In the genomic region with DNA sequence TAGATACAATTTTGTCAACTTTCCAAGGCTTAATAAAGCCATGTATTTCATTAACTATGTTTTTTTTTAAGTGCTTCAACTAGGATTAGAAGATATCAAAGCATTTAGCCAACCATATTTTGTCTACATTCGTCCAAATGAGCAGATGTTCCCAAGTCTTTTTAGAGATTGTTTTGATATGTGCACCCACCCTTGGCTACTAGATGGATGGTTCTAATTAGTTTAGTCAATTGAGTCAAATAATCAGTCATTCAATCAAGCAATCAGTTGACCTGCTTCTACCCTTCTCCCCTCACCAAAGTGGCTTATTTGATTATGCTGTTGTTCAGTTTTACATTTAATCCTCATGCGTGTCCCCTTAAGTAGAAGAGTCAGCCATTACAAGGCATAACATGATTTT, we compare ENCODE assay signal across 19 cellular contexts.
DNase-seq lines count a peak whose midpoint lies in the region; ATAC-seq and TF ChIP-seq lines count a peak whose summit lies in the region.
"Had no signal": no experiment of that assay in that cellular context is flagged by ENCODE, and none has a peak within 500 bp of the region (broad histone marks: within the 10 kb centered on the region; RNA-seq: fewer than 3 reads in every experiment).

No MANE protein-coding gene starts in this region.

- no peaks in the 10 kb centered on the region for H3K9me2 ChIP-seq in SK-N-SH
- H3K9me2 ChIP-seq in PC-9 (ENCODE audit: insufficient read depth): no peaks in the 10 kb centered on the region

- ATAC-seq in GM19455 (IDR thresholded peaks at IDR 0.05; ENCODE audit: unreplicated experiment): no peak
- ATAC-seq: GM12878 had no signal

- DNase-seq in DMS 273 (lab: John Stamatoyannopoulos, UW; ENCODE audit: unreplicated experiment) (peak; percentile 8), DMS 273 treated with DMSO at 0.1 percent for 48 hours (lab: John Stamatoyannopoulos, UW) (peak; percentile 6), NCI-H82 (lab: John Stamatoyannopoulos, UW) (peak; percentile 75), SK-N-SH (peak; percentile 34), PC-9 (no peak), NCI-H2081 treated with DMSO at 0.1 percent for 48 hours (lab: John Stamatoyannopoulos, UW) (no peak), ovary (no peak)
- DNase-seq: C1 segment of cervical spinal cord; Calu3; CD4-positive, alpha-beta memory T cell; COR-L47; DMS79; EL; GDM1; GOT3; HFFc6 had no signal

- no peak for TF ChIP-seq CTCF in SK-N-SH (IDR thresholded peaks at IDR 0.05)
- TF ChIP-seq CTCF in PC-9 (conservative IDR thresholded peaks at IDR 0.05): no peak
- TF ChIP-seq CTCF in ovary (IDR thresholded peaks at IDR 0.05): no peak

- H3K27me3 ChIP-seq in SK-N-SH (ENCODE audit: insufficient read depth) (no peaks in the 10 kb centered on the region), PC-9 (ENCODE audit: insufficient read depth, low read depth) (no peaks in the 10 kb centered on the region), ovary (no peaks in the 10 kb centered on the region)

- no peaks in the 10 kb centered on the region for H3K9me3 ChIP-seq in SK-N-SH
- peaks cover 4% of the 10 kb centered on the region; the same call in 1 of the 2 replicates for H3K9me3 ChIP-seq in PC-9 (ENCODE audit: insufficient read depth, low read depth)
- H3K9me3 ChIP-seq in ovary: no peaks in the 10 kb centered on the region
- H3K9me3 ChIP-seq: HAP-1 had no signal

- H2AFZ ChIP-seq in SK-N-SH (ENCODE audit: low read depth) (no peak overlapping the region), PC-9 (no peak overlapping the region)

- no peak overlapping the region for H3K9ac ChIP-seq in SK-N-SH

- POLR2A ChIA-PET in SK-N-SH (lab: Yijun Ruan, JAX) (no interaction called here), PC-9 (lab: Charles Lee; ENCODE audit: unreplicated experiment) (no interaction called here)

- H4K20me1 ChIP-seq in SK-N-SH (ENCODE audit: insufficient read depth) (no peaks in the 10 kb centered on the region), PC-9 (ENCODE audit: insufficient read depth) (no peaks in the 10 kb centered on the region)

- CTCF ChIA-PET in SK-N-SH (lab: Yijun Ruan, JAX) (no interaction called here), PC-9 (lab: Charles Lee) (no interaction called here)

- H3K36me3 ChIP-seq in SK-N-SH (replicated peaks in 1 of 2; ENCODE audit: control insufficient read depth in 1 of 2, insufficient read depth in 2 of 2, low read length in 1 of 2) (no peaks in the 10 kb centered on the region), PC-9 (ENCODE audit: low read depth) (no peaks in the 10 kb centered on the region), ovary (no peaks in the 10 kb centered on the region)
- H3K36me3 ChIP-seq: HAP-1 had no signal

- peak overlapping the region in 1 of 2 experiments; percentile 70; a peak in 1 of 4 replicates for H3K27ac ChIP-seq in SK-N-SH (ENCODE audit: low read depth in 2 of 2, low read length in 1 of 2)
- H3K27ac ChIP-seq in PC-9: no peak overlapping the region
- no peak overlapping the region for H3K27ac ChIP-seq in ovary

- H3K4me3 ChIP-seq in SK-N-SH (ENCODE audit: low read depth in 2 of 2, low read length in 1 of 2) (no peak overlapping the region), PC-9 (no peak overlapping the region), ovary (no peak overlapping the region)
- H3K4me3 ChIP-seq: GM12878, HAP-1 had no signal

- no TSS peak for BruUV-seq in PC-9 (replicated peaks; lab: Mats Ljungman, UMichigan)

- H3K79me2 ChIP-seq in SK-N-SH (ENCODE audit: insufficient read depth) (no peaks in the 10 kb centered on the region), PC-9 (ENCODE audit: low read depth) (no peaks in the 10 kb centered on the region)

- no peak for TF ChIP-seq RAD21 in SK-N-SH (IDR thresholded peaks at IDR 0.05; ENCODE audit: low read length)

- H3F3A ChIP-seq in SK-N-SH (replicated peaks; ENCODE audit: insufficient read depth) (no peaks in the 10 kb centered on the region), PC-9 (ENCODE audit: insufficient read depth, low read depth) (no peaks in the 10 kb centered on the region)

- peaks cover 0 to 2% of the 10 kb centered on the region in 2 experiments; a peak in 1 of 4 replicates for H3K4me1 ChIP-seq in SK-N-SH (ENCODE audit: control insufficient read depth in 1 of 2, insufficient read depth in 2 of 2, low read depth in 1 of 2, low read length in 1 of 2)
- H3K4me1 ChIP-seq in PC-9 (replicated peaks; ENCODE audit: insufficient read depth): no peaks in the 10 kb centered on the region
- no peaks in the 10 kb centered on the region for H3K4me1 ChIP-seq in ovary (ENCODE audit: insufficient read depth)
- H3K4me1 ChIP-seq: HAP-1 had no signal

- 58% methylated on average over 2 of the region's 2 CpGs for WGBS in SK-N-SH (ENCODE audit: low lambda C conversion rate)
- 60 to 78% (median 70%) methylated on average over 2 of the region's 2 CpGs for WGBS in ovary, 3 donors

- no peak for TF ChIP-seq POLR2A in ovary (IDR thresholded peaks at IDR 0.05)

- no peak overlapping the region for H3K4me2 ChIP-seq in SK-N-SH
- H3K4me2 ChIP-seq in PC-9: no peak overlapping the region

- intact Hi-C loops in PC-9 (cut with micrococcal nuclease; ENCODE audit: unreplicated experiment) (no loop called here), ovary (cut with DNase I) (no loop called here)

- TF ChIP-seq EP300 in SK-N-SH (IDR thresholded peaks at IDR 0.05; ENCODE audit: borderline replicate concordance in 1 of 2, low read depth in 1 of 2, low read length in 1 of 2): peak in 1 of 2 experiments; percentile 79; a peak in 2 of 4 replicates
- no peak for TF ChIP-seq EP300 in ovary (IDR thresholded peaks at IDR 0.05)

TF ChIP-seq in SK-N-SH, 30 proteins besides CTCF, POLR2A, EP300 and RAD21:
- TF ChIP-seq REST (IDR thresholded peaks at IDR 0.05; ENCODE audit: low read depth, low read length) (no peak), NRF1 (IDR thresholded peaks at IDR 0.05; ENCODE audit: low read depth, low read length) (no peak), MAX (IDR thresholded peaks at IDR 0.05; ENCODE audit: low read depth) (no peak), MEF2A (IDR thresholded peaks at IDR 0.05; ENCODE audit: borderline replicate concordance, low read depth) (no peak), NFIC (IDR thresholded peaks at IDR 0.05; ENCODE audit: borderline replicate concordance) (no peak), GATA2 (CRISPR knock-in tag; IDR thresholded peaks at IDR 0.05) (peak; percentile 60; the same call in 1 of the 2 replicates)

Comparison
In these comparisons a context has a peak if more than half of its experiments do, and no peak if none do; other contexts are left out.
1. DNase-seq: peak in DMS 273 (single experiment), DMS 273 treated with DMSO at 0.1 percent for 48 hours (single experiment), NCI-H82 (single experiment) and SK-N-SH (single experiment); none in PC-9 (0 of 2), NCI-H2081 treated with DMSO at 0.1 percent for 48 hours (single experiment) and ovary (0 of 5).